1 cellular context compared by ENCODE assay signal in the genomic region with DNA sequence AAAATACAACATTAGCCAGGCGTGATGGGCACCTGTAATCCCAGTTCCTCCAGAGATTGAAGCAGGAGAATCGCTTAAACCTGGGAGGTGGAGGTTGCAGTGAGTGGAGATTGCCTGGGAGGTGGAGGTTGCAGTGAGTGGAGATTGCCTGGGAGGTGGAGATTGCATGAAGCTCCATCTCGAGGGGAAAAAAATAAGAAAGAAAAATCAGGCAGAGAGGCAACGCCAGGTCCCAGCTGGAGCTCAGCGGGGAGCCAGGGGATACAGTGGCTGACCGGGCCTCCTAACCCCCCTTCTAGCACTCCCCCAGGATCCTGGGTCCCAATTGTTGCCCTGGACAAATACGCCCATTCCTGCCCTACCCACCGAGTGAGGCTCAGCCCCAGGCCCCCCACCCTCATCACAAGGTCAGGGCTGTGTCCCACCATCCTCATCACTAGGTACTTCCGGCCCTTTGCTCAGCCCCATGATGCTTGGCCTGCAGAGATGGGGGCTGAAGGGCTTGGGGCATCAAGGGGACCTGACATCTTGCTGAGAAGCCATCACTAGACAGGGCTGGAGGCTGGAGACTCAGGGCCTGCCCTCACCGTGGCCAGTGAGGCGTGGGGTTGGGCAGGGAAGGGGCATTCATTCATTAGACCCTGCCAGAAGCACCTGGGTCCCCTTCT.
TF ChIP-seq lines count a peak whose summit lies in the region.

No MANE protein-coding gene starts in this region.

TF ChIP-seq in A549, 52 proteins besides CTCF, POLR2A, EP300 and RAD21 (continued from another document):
- TF ChIP-seq ELK1 (IDR thresholded peaks at IDR 0.05; ENCODE audit: low read depth, low read length) (no peak), FOSL2 (IDR thresholded peaks at IDR 0.05) (no peak), FOSL2 (CRISPR knock-in tag; IDR thresholded peaks at IDR 0.05) (no peak)
